ENCODE assay signal across 1 cellular context in genomic region chr17:39737331-39737760, GRCh38.
TF ChIP-seq lines count a peak whose summit lies in the region.

No MANE protein-coding gene starts in this region.

TF ChIP-seq in HepG2, 621 proteins besides CTCF, POLR2A, EP300 and RAD21 (continued from another document):
- TF ChIP-seq, protein P1, sequence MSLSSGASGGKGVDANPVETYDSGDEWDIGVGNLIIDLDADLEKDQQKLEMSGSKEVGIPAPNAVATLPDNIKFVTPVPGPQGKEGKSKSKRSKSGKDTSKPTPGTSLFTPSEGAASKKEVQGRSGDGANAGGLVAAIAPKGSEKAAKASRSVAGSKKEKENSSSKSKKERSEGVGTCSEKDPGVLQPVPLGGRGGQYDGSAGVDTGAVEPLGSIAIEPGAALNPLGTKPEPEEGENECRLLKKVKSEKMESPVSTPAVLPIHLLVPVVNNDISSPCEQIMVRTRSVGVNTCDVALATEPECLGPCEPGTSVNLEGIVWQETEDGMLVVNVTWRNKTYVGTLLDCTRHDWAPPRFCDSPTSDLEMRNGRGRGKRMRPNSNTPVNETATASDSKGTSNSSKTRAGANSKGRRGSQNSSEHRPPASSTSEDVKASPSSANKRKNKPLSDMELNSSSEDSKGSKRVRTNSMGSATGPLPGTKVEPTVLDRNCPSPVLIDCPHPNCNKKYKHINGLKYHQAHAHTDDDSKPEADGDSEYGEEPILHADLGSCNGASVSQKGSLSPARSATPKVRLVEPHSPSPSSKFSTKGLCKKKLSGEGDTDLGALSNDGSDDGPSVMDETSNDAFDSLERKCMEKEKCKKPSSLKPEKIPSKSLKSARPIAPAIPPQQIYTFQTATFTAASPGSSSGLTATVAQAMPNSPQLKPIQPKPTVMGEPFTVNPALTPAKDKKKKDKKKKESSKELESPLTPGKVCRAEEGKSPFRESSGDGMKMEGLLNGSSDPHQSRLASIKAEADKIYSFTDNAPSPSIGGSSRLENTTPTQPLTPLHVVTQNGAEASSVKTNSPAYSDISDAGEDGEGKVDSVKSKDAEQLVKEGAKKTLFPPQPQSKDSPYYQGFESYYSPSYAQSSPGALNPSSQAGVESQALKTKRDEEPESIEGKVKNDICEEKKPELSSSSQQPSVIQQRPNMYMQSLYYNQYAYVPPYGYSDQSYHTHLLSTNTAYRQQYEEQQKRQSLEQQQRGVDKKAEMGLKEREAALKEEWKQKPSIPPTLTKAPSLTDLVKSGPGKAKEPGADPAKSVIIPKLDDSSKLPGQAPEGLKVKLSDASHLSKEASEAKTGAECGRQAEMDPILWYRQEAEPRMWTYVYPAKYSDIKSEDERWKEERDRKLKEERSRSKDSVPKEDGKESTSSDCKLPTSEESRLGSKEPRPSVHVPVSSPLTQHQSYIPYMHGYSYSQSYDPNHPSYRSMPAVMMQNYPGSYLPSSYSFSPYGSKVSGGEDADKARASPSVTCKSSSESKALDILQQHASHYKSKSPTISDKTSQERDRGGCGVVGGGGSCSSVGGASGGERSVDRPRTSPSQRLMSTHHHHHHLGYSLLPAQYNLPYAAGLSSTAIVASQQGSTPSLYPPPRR (CRISPR knock-in tag; IDR thresholded peaks at IDR 0.05; ENCODE audit: borderline replicate concordance) = no peak
- TF ChIP-seq, protein P2, sequence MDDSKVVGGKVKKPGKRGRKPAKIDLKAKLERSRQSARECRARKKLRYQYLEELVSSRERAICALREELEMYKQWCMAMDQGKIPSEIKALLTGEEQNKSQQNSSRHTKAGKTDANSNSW (CRISPR knock-in tag; IDR thresholded peaks at IDR 0.05; ENCODE audit: borderline replicate concordance) = no peak
- no peak for TF ChIP-seq ZNF101 (CRISPR knock-in tag; IDR thresholded peaks at IDR 0.05; ENCODE audit: borderline replicate concordance, low read depth)
- TF ChIP-seq ZNF747 (CRISPR knock-in tag; IDR thresholded peaks at IDR 0.05; ENCODE audit: borderline replicate concordance) = no peak
- TF ChIP-seq EED (CRISPR knock-in tag; IDR thresholded peaks at IDR 0.05) = no peak
- no peak; the same call in 1 of the 2 replicates for TF ChIP-seq MEIS2 (CRISPR knock-in tag; IDR thresholded peaks at IDR 0.05)
- no peak for TF ChIP-seq HDAC6 (IDR thresholded peaks at IDR 0.05; ENCODE audit: low read depth, low read length)
- TF ChIP-seq, protein P3, sequence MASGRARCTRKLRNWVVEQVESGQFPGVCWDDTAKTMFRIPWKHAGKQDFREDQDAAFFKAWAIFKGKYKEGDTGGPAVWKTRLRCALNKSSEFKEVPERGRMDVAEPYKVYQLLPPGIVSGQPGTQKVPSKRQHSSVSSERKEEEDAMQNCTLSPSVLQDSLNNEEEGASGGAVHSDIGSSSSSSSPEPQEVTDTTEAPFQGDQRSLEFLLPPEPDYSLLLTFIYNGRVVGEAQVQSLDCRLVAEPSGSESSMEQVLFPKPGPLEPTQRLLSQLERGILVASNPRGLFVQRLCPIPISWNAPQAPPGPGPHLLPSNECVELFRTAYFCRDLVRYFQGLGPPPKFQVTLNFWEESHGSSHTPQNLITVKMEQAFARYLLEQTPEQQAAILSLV (CRISPR knock-in tag; IDR thresholded peaks at IDR 0.05; ENCODE audit: borderline replicate concordance) = no peak
- TF ChIP-seq ERF (CRISPR knock-in tag; IDR thresholded peaks at IDR 0.05) = no peak
- TF ChIP-seq ZNF776 (CRISPR knock-in tag; IDR thresholded peaks at IDR 0.05) = 0 out of 2 replicates have a peak, but pooled peaks have one; percentile 10
- TF ChIP-seq ZMYM3 (CRISPR knock-in tag; IDR thresholded peaks at IDR 0.05) = no peak
- no peak for TF ChIP-seq KLF16 (CRISPR knock-in tag; IDR thresholded peaks at IDR 0.05)
- no peak for TF ChIP-seq SMAD9 (CRISPR knock-in tag; IDR thresholded peaks at IDR 0.05)
- TF ChIP-seq ZNF574 (CRISPR knock-in tag; IDR thresholded peaks at IDR 0.05) = no peak
- TF ChIP-seq, protein P4, sequence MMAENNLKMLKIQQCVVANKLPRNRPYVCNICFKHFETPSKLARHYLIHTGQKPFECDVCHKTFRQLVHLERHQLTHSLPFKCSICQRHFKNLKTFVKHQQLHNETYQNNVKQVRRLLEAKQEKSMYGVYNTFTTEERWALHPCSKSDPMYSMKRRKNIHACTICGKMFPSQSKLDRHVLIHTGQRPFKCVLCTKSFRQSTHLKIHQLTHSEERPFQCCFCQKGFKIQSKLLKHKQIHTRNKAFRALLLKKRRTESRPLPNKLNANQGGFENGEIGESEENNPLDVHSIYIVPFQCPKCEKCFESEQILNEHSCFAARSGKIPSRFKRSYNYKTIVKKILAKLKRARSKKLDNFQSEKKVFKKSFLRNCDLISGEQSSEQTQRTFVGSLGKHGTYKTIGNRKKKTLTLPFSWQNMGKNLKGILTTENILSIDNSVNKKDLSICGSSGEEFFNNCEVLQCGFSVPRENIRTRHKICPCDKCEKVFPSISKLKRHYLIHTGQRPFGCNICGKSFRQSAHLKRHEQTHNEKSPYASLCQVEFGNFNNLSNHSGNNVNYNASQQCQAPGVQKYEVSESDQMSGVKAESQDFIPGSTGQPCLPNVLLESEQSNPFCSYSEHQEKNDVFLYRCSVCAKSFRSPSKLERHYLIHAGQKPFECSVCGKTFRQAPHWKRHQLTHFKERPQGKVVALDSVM (CRISPR knock-in tag; IDR thresholded peaks at IDR 0.05) = no peak
- TF ChIP-seq PAWR (CRISPR knock-in tag; IDR thresholded peaks at IDR 0.05; ENCODE audit: borderline replicate concordance) = no peak
- TF ChIP-seq ZFP90 (CRISPR knock-in tag; IDR thresholded peaks at IDR 0.05; ENCODE audit: borderline replicate concordance) = no peak
- TF ChIP-seq ZNF547 (CRISPR knock-in tag; IDR thresholded peaks at IDR 0.05) = no peak
- TF ChIP-seq LCORL (IDR thresholded peaks at IDR 0.05) = no peak
- peak; percentile 56; the same call in 1 of the 2 replicates for TF ChIP-seq LCORL (CRISPR knock-in tag; IDR thresholded peaks at IDR 0.05)
- TF ChIP-seq, protein P5, sequence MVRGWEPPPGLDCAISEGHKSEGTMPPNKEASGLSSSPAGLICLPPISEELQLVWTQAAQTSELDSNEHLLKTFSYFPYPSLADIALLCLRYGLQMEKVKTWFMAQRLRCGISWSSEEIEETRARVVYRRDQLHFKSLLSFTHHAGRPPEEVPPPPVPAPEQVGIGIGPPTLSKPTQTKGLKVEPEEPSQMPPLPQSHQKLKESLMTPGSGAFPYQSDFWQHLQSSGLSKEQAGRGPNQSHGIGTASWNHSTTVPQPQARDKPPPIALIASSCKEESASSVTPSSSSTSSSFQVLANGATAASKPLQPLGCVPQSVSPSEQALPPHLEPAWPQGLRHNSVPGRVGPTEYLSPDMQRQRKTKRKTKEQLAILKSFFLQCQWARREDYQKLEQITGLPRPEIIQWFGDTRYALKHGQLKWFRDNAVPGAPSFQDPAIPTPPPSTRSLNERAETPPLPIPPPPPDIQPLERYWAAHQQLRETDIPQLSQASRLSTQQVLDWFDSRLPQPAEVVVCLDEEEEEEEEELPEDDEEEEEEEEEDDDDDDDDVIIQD (CRISPR knock-in tag; IDR thresholded peaks at IDR 0.05; ENCODE audit: low read depth) = no peak
- no peak for TF ChIP-seq ZSCAN29 (CRISPR knock-in tag; conservative IDR thresholded peaks at IDR 0.05)
- no peak for TF ChIP-seq FIP1L1 (IDR thresholded peaks at IDR 0.05; ENCODE audit: borderline replicate concordance, insufficient read depth, low read depth, low read length)
- TF ChIP-seq, protein P6, sequence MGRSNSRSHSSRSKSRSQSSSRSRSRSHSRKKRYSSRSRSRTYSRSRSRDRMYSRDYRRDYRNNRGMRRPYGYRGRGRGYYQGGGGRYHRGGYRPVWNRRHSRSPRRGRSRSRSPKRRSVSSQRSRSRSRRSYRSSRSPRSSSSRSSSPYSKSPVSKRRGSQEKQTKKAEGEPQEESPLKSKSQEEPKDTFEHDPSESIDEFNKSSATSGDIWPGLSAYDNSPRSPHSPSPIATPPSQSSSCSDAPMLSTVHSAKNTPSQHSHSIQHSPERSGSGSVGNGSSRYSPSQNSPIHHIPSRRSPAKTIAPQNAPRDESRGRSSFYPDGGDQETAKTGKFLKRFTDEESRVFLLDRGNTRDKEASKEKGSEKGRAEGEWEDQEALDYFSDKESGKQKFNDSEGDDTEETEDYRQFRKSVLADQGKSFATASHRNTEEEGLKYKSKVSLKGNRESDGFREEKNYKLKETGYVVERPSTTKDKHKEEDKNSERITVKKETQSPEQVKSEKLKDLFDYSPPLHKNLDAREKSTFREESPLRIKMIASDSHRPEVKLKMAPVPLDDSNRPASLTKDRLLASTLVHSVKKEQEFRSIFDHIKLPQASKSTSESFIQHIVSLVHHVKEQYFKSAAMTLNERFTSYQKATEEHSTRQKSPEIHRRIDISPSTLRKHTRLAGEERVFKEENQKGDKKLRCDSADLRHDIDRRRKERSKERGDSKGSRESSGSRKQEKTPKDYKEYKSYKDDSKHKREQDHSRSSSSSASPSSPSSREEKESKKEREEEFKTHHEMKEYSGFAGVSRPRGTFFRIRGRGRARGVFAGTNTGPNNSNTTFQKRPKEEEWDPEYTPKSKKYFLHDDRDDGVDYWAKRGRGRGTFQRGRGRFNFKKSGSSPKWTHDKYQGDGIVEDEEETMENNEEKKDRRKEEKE (IDR thresholded peaks at IDR 0.05) = no peak
- TF ChIP-seq FOXO1 (CRISPR knock-in tag; IDR thresholded peaks at IDR 0.05) = peak; percentile 63; the same call in 1 of the 2 replicates
- TF ChIP-seq HDAC1 (CRISPR knock-in tag; IDR thresholded peaks at IDR 0.05) = no peak
- TF ChIP-seq GTF3A (CRISPR knock-in tag; conservative IDR thresholded peaks at IDR 0.05) = no peak
- no peak for TF ChIP-seq ZNF460 (CRISPR knock-in tag; IDR thresholded peaks at IDR 0.05; ENCODE audit: borderline replicate concordance)
- TF ChIP-seq HOXA9 (CRISPR knock-in tag; IDR thresholded peaks at IDR 0.05; ENCODE audit: borderline replicate concordance) = no peak
- TF ChIP-seq SP1 (IDR thresholded peaks at IDR 0.05) = no peak
- peak; percentile 47; the same call in 1 of the 2 replicates for TF ChIP-seq SP1 (CRISPR knock-in tag; IDR thresholded peaks at IDR 0.05)
- TF ChIP-seq ZNF510 (CRISPR knock-in tag; IDR thresholded peaks at IDR 0.05; ENCODE audit: low read depth) = 0 out of 2 replicates have a peak, but pooled peaks have one; percentile 16
- TF ChIP-seq, protein P7, sequence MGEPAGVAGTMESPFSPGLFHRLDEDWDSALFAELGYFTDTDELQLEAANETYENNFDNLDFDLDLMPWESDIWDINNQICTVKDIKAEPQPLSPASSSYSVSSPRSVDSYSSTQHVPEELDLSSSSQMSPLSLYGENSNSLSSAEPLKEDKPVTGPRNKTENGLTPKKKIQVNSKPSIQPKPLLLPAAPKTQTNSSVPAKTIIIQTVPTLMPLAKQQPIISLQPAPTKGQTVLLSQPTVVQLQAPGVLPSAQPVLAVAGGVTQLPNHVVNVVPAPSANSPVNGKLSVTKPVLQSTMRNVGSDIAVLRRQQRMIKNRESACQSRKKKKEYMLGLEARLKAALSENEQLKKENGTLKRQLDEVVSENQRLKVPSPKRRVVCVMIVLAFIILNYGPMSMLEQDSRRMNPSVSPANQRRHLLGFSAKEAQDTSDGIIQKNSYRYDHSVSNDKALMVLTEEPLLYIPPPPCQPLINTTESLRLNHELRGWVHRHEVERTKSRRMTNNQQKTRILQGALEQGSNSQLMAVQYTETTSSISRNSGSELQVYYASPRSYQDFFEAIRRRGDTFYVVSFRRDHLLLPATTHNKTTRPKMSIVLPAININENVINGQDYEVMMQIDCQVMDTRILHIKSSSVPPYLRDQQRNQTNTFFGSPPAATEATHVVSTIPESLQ (CRISPR knock-in tag; conservative IDR thresholded peaks at IDR 0.05) = no peak
- TF ChIP-seq ZSCAN9 (CRISPR knock-in tag; IDR thresholded peaks at IDR 0.05; ENCODE audit: borderline replicate concordance) = no peak
- no peak for TF ChIP-seq DPF2 (CRISPR knock-in tag; IDR thresholded peaks at IDR 0.05; ENCODE audit: borderline replicate concordance, low read depth)
- TF ChIP-seq EZH2 (conservative IDR thresholded peaks at IDR 0.05; ENCODE audit: low read depth, low read length) = no peak
- no peak for TF ChIP-seq KAT7 (CRISPR knock-in tag; IDR thresholded peaks at IDR 0.05; ENCODE audit: borderline replicate concordance)
- TF ChIP-seq ADNP (CRISPR knock-in tag; IDR thresholded peaks at IDR 0.05) = no peak
- TF ChIP-seq ZNF484 (CRISPR knock-in tag; IDR thresholded peaks at IDR 0.05; ENCODE audit: borderline replicate concordance, low read depth) = no peak
- TF ChIP-seq ZNF746 (CRISPR knock-in tag; IDR thresholded peaks at IDR 0.05) = no peak
- no peak for TF ChIP-seq CCDC6 (CRISPR knock-in tag; IDR thresholded peaks at IDR 0.05)
- TF ChIP-seq NFATC3 (CRISPR knock-in tag; IDR thresholded peaks at IDR 0.05) = no peak
- TF ChIP-seq, protein P8, sequence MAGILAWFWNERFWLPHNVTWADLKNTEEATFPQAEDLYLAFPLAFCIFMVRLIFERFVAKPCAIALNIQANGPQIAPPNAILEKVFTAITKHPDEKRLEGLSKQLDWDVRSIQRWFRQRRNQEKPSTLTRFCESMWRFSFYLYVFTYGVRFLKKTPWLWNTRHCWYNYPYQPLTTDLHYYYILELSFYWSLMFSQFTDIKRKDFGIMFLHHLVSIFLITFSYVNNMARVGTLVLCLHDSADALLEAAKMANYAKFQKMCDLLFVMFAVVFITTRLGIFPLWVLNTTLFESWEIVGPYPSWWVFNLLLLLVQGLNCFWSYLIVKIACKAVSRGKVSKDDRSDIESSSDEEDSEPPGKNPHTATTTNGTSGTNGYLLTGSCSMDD (CRISPR knock-in tag; IDR thresholded peaks at IDR 0.05) = no peak
